15 cellular contexts compared by ENCODE assay signal in genomic region chr19:43420954-43421353, GRCh38. TPM values are rescaled to one million over a fixed set of nuclear protein-coding genes. Genes with fewer than 3 reads are reported as not detected.
A peak's percentile ranks its signal among the peaks of the same experiment; 100 is the strongest.
DNase-seq lines count a peak whose midpoint lies in the region; ATAC-seq and TF ChIP-seq lines count a peak whose summit lies in the region.
"Had no signal": no experiment of that assay in that cellular context is flagged by ENCODE, and none has a peak within 500 bp of the region (broad histone marks: within the 10 kb centered on the region; RNA-seq: fewer than 3 reads in every experiment).

No MANE protein-coding gene starts in this region.

- CTCF ChIA-PET in WTC11 (lab: Charles Lee) = interaction anchor here (1.2 to 1.6 kb wide), 4 partner anchors 12 to 115 kb away, joined by 3 to 9 read pairs (median 4); no protein-coding TSS in a partner anchor

- peaks cover 7% of the 10 kb centered on the region; the same call in 1 of the 2 replicates for H3K36me3 Mint-ChIP-seq in WTC11

- DNase-seq in activated CD8-positive, alpha-beta memory T cell treated with anti-CD3 and anti-CD28 coated beads for 24 hours = peak; percentile 17
- DNase-seq in activated CD8-positive, alpha-beta memory T cell treated with anti-CD3 and anti-CD28 coated beads, Interleukin-2, amount 50 U/mL, for 4 hours = no peak
- no peak for DNase-seq in WTC11 (ENCODE audit: low spot score)
- DNase-seq in left lobe of liver (ENCODE audit: low spot score) = peak; percentile 6
- DNase-seq in NCI-H1092 (lab: John Stamatoyannopoulos, UW) = no peak
- no peak for DNase-seq in GDM1 (lab: John Stamatoyannopoulos, UW)
- no peak for DNase-seq in head of caudate nucleus
- DNase-seq: AML-193; Caco-2; CD4-positive, alpha-beta T cell; H7; IMR-90 had no signal

- H3K9me3 Mint-ChIP-seq in WTC11 = peaks cover 16% of the 10 kb centered on the region
- H3K9me3 Mint-ChIP-seq: CD4-positive, alpha-beta T cell had no signal

- H3K4me1 Mint-ChIP-seq in WTC11 = peaks cover 42% of the 10 kb centered on the region

- TF ChIP-seq CTCF in WTC11 (IDR thresholded peaks at IDR 0.05) = no peak

- POLR2A ChIA-PET in WTC11 (lab: Charles Lee) = interaction anchor here (0.9 kb wide), 1 partner anchor 791 kb away, joined by 6 read pairs; the partner anchor contains the start of gene ZNF227

- intact Hi-C loops in head of caudate nucleus (cut with DNase I) = no loop called here

- peak; percentile 53 for ATAC-seq in WTC11
- no peak for ATAC-seq in left lobe of liver
- ATAC-seq: A549, GM12878, HCT116 had no signal

- peak overlapping the region; percentile 48 for H3K27ac Mint-ChIP-seq in WTC11
- H3K27ac Mint-ChIP-seq: CD4-positive, alpha-beta T cell had no signal

- H3K4me3 Mint-ChIP-seq in WTC11 = no peak overlapping the region; the same call in 1 of the 2 replicates
- H3K4me3 Mint-ChIP-seq: CD4-positive, alpha-beta T cell had no signal

- no peaks in the 10 kb centered on the region for H3K27me3 Mint-ChIP-seq in WTC11 (ENCODE audit: low read depth)
- H3K27me3 Mint-ChIP-seq: CD4-positive, alpha-beta T cell had no signal

TF ChIP-seq in WTC11, 78 proteins besides CTCF, POLR2A, EP300 and RAD21:
- TF ChIP-seq FOXJ3 (CRISPR knock-in tag; IDR thresholded peaks at IDR 0.05; ENCODE audit: borderline replicate concordance) = no peak
- no peak for TF ChIP-seq NFE2L1 (CRISPR knock-in tag; IDR thresholded peaks at IDR 0.05)
- no peak for TF ChIP-seq ATF1 (CRISPR knock-in tag; IDR thresholded peaks at IDR 0.05)
- no peak for TF ChIP-seq KAT7 (CRISPR knock-in tag; IDR thresholded peaks at IDR 0.05; ENCODE audit: borderline replicate concordance)
- TF ChIP-seq MLX (CRISPR knock-in tag; IDR thresholded peaks at IDR 0.05) = no peak
- no peak for TF ChIP-seq ZNF396 (CRISPR knock-in tag; IDR thresholded peaks at IDR 0.05; ENCODE audit: borderline replicate concordance)
- no peak for TF ChIP-seq SMAD4 (CRISPR knock-in tag; IDR thresholded peaks at IDR 0.05)
- no peak for TF ChIP-seq FOXK1 (CRISPR knock-in tag; IDR thresholded peaks at IDR 0.05)
- no peak for TF ChIP-seq TEAD1 (CRISPR knock-in tag; IDR thresholded peaks at IDR 0.05)
- TF ChIP-seq OVOL2 (CRISPR knock-in tag; IDR thresholded peaks at IDR 0.05; ENCODE audit: borderline replicate concordance) = no peak
- TF ChIP-seq, protein P1, sequence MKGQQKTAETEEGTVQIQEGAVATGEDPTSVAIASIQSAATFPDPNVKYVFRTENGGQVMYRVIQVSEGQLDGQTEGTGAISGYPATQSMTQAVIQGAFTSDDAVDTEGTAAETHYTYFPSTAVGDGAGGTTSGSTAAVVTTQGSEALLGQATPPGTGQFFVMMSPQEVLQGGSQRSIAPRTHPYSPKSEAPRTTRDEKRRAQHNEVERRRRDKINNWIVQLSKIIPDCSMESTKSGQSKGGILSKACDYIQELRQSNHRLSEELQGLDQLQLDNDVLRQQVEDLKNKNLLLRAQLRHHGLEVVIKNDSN (CRISPR knock-in tag; IDR thresholded peaks at IDR 0.05) = no peak
- no peak for TF ChIP-seq ZNF425 (CRISPR knock-in tag; conservative IDR thresholded peaks at IDR 0.05)
- TF ChIP-seq TP53 (CRISPR knock-in tag; IDR thresholded peaks at IDR 0.05) = no peak
- TF ChIP-seq PRRX2 (CRISPR knock-in tag; IDR thresholded peaks at IDR 0.05) = no peak
- TF ChIP-seq EMX1 (CRISPR knock-in tag; IDR thresholded peaks at IDR 0.05) = no peak
- no peak for TF ChIP-seq ETV6 (CRISPR knock-in tag; IDR thresholded peaks at IDR 0.05)
- TF ChIP-seq ZNF671 (CRISPR knock-in tag; IDR thresholded peaks at IDR 0.05) = no peak

RNA-seq across cellular contexts. Expression of gene TEX101, which starts 6.3 kb away (rescaled TPM):
- total RNA-seq in WTC11 (2021) (not detected in 3 replicates), left lobe of liver (not detected)
- total RNA-seq: Caco-2; CD4-positive, alpha-beta T cell; GM12878; H7; IMR-90 had no signal

RNA-seq across cellular contexts. Expression of gene LYPD3, which starts 44.5 kb away (rescaled TPM):
- 2.7 to 3.8 TPM (median 3.1 TPM) in 3 replicates for total RNA-seq in WTC11 (2021)
- 0.53 TPM for total RNA-seq in left lobe of liver
- total RNA-seq: H7 had no signal

Comparison
In these comparisons a context has a peak if more than half of its experiments do, and no peak if none do; other contexts are left out.
1. DNase-seq: peak in activated CD8-positive, alpha-beta memory T cell treated with anti-CD3 and anti-CD28 coated beads for 24 hours (single experiment) and left lobe of liver (single experiment); none in activated CD8-positive, alpha-beta memory T cell treated with anti-CD3 and anti-CD28 coated beads, Interleukin-2, amount 50 U/mL, for 4 hours (single experiment), WTC11 (single experiment), NCI-H1092 (single experiment), GDM1 (single experiment) and head of caudate nucleus (0 of 42).